In the genomic region with DNA sequence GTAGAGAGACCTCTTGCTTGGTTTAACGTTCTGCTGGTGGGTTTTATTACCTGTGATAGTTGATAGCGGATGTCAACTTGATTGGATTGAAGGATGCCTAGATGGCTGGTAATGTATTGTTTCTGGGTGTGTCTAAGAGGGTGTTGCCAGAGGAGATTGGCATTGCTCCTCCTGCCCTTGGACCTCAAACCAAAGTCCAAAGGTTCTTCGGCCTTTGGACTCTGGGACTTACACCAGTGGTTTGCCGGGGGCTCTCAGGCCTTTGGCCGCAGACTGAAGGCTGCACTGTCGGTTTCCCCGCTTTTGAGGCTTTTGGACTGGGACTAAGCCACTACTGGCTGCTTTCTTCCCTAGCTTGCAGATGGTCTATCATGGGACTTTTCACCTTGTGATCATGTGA, we compare ENCODE assay signal across 24 cellular contexts.
"Had no signal": no experiment of that assay in that cellular context is flagged by ENCODE, and none has a peak within 500 bp of the region (broad histone marks: within the 10 kb centered on the region; RNA-seq: fewer than 3 reads in every experiment).

No MANE protein-coding gene starts in this region.

- H3K27me3 ChIP-seq: ovary, right atrium auricular region, testis, thyroid gland, upper lobe of left lung, vagina had no signal

- H3K4me3 ChIP-seq: left lung, lung, mucosa of descending colon, ovary, right atrium auricular region, skin epidermis, testis, thyroid gland, transverse colon, upper lobe of left lung, vagina had no signal

- H3K9me3 ChIP-seq: left lung, mucosa of descending colon, ovary, right atrium auricular region, testis, thyroid gland, transverse colon, upper lobe of left lung, vagina had no signal

- FAIRE-seq: islet of Langerhans, kidney had no signal

- ATAC-seq: left lung; mucosa of descending colon; naive thymus-derived CD4-positive, alpha-beta T cell; natural killer cell treated with Interleukin-12 subunit alpha and Interleukin-12 subunit beta and Interleukin-15 and Interleukin-18, amount 100 ng/mL, for 72 hours; sciatic nerve; stimulated activated naive B cell treated with anti-CD40 and anti-IgM and Interleukin-4, amounts not matched to agents 10 μg/mL and 1 μg/mL and 100 μg/mL, for 72 hours had no signal

- H3K36me3 ChIP-seq: left lung, ovary, right atrium auricular region, thyroid gland, transverse colon, upper lobe of left lung, vagina had no signal

- H3K4me1 ChIP-seq: left lung, right atrium auricular region, thyroid gland, transverse colon, upper lobe of left lung, vagina had no signal

- DNase-seq: hypothalamus; immature natural killer cell; kidney; left lung; midbrain; mucosa of descending colon; naive thymus-derived CD4-positive, alpha-beta T cell; ovary; stimulated activated CD4-positive, alpha-beta T cell treated with anti-CD3 and anti-CD28 coated beads, Interleukin-12 subunit alpha, Interleukin-12 subunit beta, amount 100 ng/mL, for 4 hours; stimulated activated CD4-positive, alpha-beta T cell treated with anti-CD3 and anti-CD28 coated beads, Interleukin-15, amount 100 ng/mL, for 24 hours; stimulated activated CD4-positive, alpha-beta T cell treated with anti-CD3 and anti-CD28 coated beads, Interleukin-2, amount 100 ng/mL, for 24 hours; stimulated activated CD4-positive, alpha-beta T cell treated with anti-CD3 and anti-CD28 coated beads, Interleukin-4, amount 100 ng/mL, for 1 hour; stimulated activated naive B cell treated with anti-CD40 and anti-IgM and Interleukin-4, amounts not matched to agents 10 μg/mL and 1 μg/mL and 100 μg/mL, for 72 hours; testis; thyroid gland; transverse colon; upper lobe of left lung had no signal

- H3K27ac ChIP-seq: left lung, ovary, right atrium auricular region, skin epidermis, testis, thyroid gland, transverse colon, upper lobe of left lung, vagina had no signal
